In the genomic region with DNA sequence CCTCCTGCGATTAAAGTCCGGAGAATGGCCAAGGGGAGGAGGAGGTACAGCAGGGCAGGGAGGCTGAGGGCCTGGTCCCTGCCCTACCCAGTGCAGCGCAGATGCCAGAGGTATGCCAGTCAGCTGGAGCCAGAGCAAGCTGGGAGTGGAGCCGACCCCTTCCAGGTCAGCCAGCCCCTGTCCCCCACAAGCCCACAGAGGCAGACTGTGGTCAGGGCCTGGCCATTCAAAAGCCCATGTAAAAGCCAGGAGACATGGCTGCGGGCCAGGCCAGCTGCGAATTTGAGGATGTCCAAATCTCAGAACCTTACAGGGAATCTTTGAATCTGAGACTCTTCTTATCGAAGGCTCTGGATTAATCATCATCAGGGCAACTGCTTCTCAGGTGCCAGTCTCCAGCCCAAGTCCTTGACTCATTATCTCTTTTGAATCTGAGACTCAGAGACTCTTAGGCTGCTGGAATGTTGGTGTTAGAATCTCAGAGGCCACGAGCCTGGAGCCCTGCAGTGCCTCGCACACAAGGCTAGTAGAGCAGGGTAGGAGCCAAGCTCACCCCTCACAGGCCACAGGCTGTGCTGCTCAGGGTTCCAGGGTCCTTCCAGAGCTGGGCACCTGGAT, we compare ENCODE assay signal across 10 cellular contexts. TPM values are rescaled to one million over a fixed set of nuclear protein-coding genes. Genes with fewer than 3 reads are reported as not detected.
A peak's percentile ranks its signal among the peaks of the same experiment; 100 is the strongest.
DNase-seq lines count a peak whose midpoint lies in the region; ATAC-seq and FAIRE-seq lines count a peak whose summit lies in the region.
"Had no signal": no experiment of that assay in that cellular context is flagged by ENCODE, and none has a peak within 500 bp of the region (broad histone marks: within the 10 kb centered on the region; RNA-seq: fewer than 3 reads in every experiment).

No MANE protein-coding gene starts in this region.

- H3K36me3 ChIP-seq in ectodermal cell (ENCODE audit: control insufficient read depth, insufficient read depth, low read length) (no peaks in the 10 kb centered on the region), mesodermal cell (ENCODE audit: control insufficient read depth, insufficient read depth, low read length) (no peaks in the 10 kb centered on the region)

- H3K4me3 ChIP-seq in ectodermal cell (ENCODE audit: insufficient read depth, low read depth, low read length), result peak overlapping the region; percentile 8
- H3K4me3 ChIP-seq in mesodermal cell (ENCODE audit: extremely low read depth, insufficient read depth, low read length, poor library complexity, severe bottlenecking), result peak overlapping the region; percentile 8

- no peak for ATAC-seq in HG03097 (IDR thresholded peaks at IDR 0.05; ENCODE audit: low FRiP score, unreplicated experiment)

- WGBS in ectodermal cell, 2 experiments, result 72 to 73% methylated on average over 9 of the region's 9 CpGs
- 40 to 70% methylated on average over 1 to 2 of the region's 9 CpGs for WGBS in mesodermal cell (ENCODE audit: insufficient coverage in 2 of 2), 2 experiments

- DNase-seq in DMS 273 (lab: John Stamatoyannopoulos, UW; ENCODE audit: unreplicated experiment), result peak; percentile 53
- no peak for DNase-seq in DMS 273 treated with DMSO at 0.1 percent for 48 hours (lab: John Stamatoyannopoulos, UW)
- peak; percentile 31 for DNase-seq in urothelium cell line (ENCODE audit: low spot score)
- DNase-seq in NK-92 (lab: John Stamatoyannopoulos, UW; ENCODE audit: unreplicated experiment), result no peak
- no peak for DNase-seq in NCI-H1048 (lab: John Stamatoyannopoulos, UW)
- DNase-seq: 8988T; activated effector memory CD4-positive, alpha-beta T cell treated with Interleukin-2 at 50 U/mL for 16 hours had no signal

- FAIRE-seq in urothelium cell line (lab: Jason Lieb, UNC), result no peak

- peaks cover 14% of the 10 kb centered on the region for H3K4me1 ChIP-seq in ectodermal cell (ENCODE audit: control insufficient read depth, insufficient read depth, low read length)
- peaks cover 10% of the 10 kb centered on the region for H3K4me1 ChIP-seq in mesodermal cell (ENCODE audit: control insufficient read depth, insufficient read depth, low read length, poor library complexity, severe bottlenecking)

- H3K27me3 ChIP-seq in ectodermal cell (ENCODE audit: control insufficient read depth, insufficient read depth, low read length, poor library complexity, severe bottlenecking), result no peaks in the 10 kb centered on the region

- no peaks in the 10 kb centered on the region for H3K9me3 ChIP-seq in ectodermal cell (ENCODE audit: control insufficient read depth, low read length)
- H3K9me3 ChIP-seq in mesodermal cell (ENCODE audit: control insufficient read depth, low read length), result no peaks in the 10 kb centered on the region

- no peak overlapping the region for H3K27ac ChIP-seq in ectodermal cell (ENCODE audit: insufficient read depth, low read depth, low read length, poor library complexity, severe bottlenecking)
- peak overlapping the region; percentile 59 for H3K27ac ChIP-seq in mesodermal cell (ENCODE audit: low read depth, low read length, severe bottlenecking)

RNA-seq across cellular contexts. Expression of a gene that starts 0.6 kb away (rescaled TPM):
- polyA plus RNA-seq in ectodermal cell (2013, experiment 1 of 4), result 13.9 TPM
- polyA plus RNA-seq in ectodermal cell (2013, experiment 2 of 4), result 12.3 TPM
- 12.3 TPM for polyA plus RNA-seq in ectodermal cell (2013, experiment 3 of 4)
- polyA plus RNA-seq in ectodermal cell (2013, experiment 4 of 4), result 16.2 TPM
- 10.9 TPM for polyA plus RNA-seq in mesodermal cell (2013, experiment 1 of 2)
- 6.7 TPM for polyA plus RNA-seq in mesodermal cell (2013, experiment 2 of 2)

RNA-seq across cellular contexts. Expression of a gene that starts 55.8 kb away (rescaled TPM):
- 77.5 TPM for polyA plus RNA-seq in ectodermal cell (2013, experiment 1 of 4)
- 77.4 TPM for polyA plus RNA-seq in ectodermal cell (2013, experiment 2 of 4)
- 54.0 TPM for polyA plus RNA-seq in ectodermal cell (2013, experiment 3 of 4)
- polyA plus RNA-seq in ectodermal cell (2013, experiment 4 of 4), result 59.3 TPM
- 61.3 TPM for polyA plus RNA-seq in mesodermal cell (2013, experiment 1 of 2)
- 51.8 TPM for polyA plus RNA-seq in mesodermal cell (2013, experiment 2 of 2)

Comparison
In these comparisons a context has a peak if more than half of its experiments do, and no peak if none do; other contexts are left out.
1. DNase-seq: peak in DMS 273 (single experiment) and urothelium cell line (single experiment); none in DMS 273 treated with DMSO at 0.1 percent for 48 hours (single experiment), NK-92 (single experiment) and NCI-H1048 (single experiment).